In genomic region chr14:99718031-99718810, GRCh38 we compare ENCODE assay signal across 12 cellular contexts. TPM values are rescaled to one million over a fixed set of nuclear protein-coding genes. Genes with fewer than 3 reads are reported as not detected.
DNase-seq lines count a peak whose midpoint lies in the region; ATAC-seq and TF ChIP-seq lines count a peak whose summit lies in the region.
"Had no signal": no experiment of that assay in that cellular context is flagged by ENCODE, and none has a peak within 500 bp of the region (broad histone marks: within the 10 kb centered on the region; RNA-seq: fewer than 3 reads in every experiment).

No MANE protein-coding gene starts in this region.

- H3K36me3 ChIP-seq in DND-41 (ENCODE audit: insufficient read depth, low read length) = no peaks in the 10 kb centered on the region
- no peaks in the 10 kb centered on the region for H3K36me3 ChIP-seq in OCI-LY3 (replicated peaks; ENCODE audit: low read depth, low read length)
- H3K36me3 ChIP-seq in naive thymus-derived CD4-positive, alpha-beta T cell (ENCODE audit: control insufficient read depth in 2 of 3, insufficient read depth in 3 of 3, low read length in 3 of 3) = no peaks in the 10 kb centered on the region

- no peaks in the 10 kb centered on the region for H3K4me1 Mint-ChIP-seq in naive thymus-derived CD4-positive, alpha-beta T cell

- H3K27me3 ChIP-seq in DND-41 (ENCODE audit: insufficient read depth, low read length, poor library complexity) (no peaks in the 10 kb centered on the region), OCI-LY3 (ENCODE audit: low read depth, low read length) (peaks cover 47% of the 10 kb centered on the region)
- no peaks in the 10 kb centered on the region for H3K27me3 ChIP-seq in naive thymus-derived CD4-positive, alpha-beta T cell (ENCODE audit: control insufficient read depth in 2 of 2, insufficient read depth in 2 of 2, low read length in 2 of 2)

- H3K4me3 Mint-ChIP-seq in naive thymus-derived CD4-positive, alpha-beta T cell = no peak overlapping the region
- H3K4me3 Mint-ChIP-seq: brain; CD8-positive, alpha-beta T cell had no signal

- CTCF ChIA-PET in naive thymus-derived CD4-positive, alpha-beta T cell (lab: Charles Lee) = no interaction called here

- intact Hi-C loops in naive thymus-derived CD4-positive, alpha-beta T cell (cut with micrococcal nuclease) = no loop called here

- H3K4me3 ChIP-seq in DND-41 (ENCODE audit: low read depth in 1 of 2, low read length in 2 of 2) = no peak overlapping the region
- peak overlapping the region; percentile 62 for H3K4me3 ChIP-seq in OCI-LY3 (ENCODE audit: low read length)
- H3K4me3 ChIP-seq in naive thymus-derived CD4-positive, alpha-beta T cell (ENCODE audit: low read length) = no peak overlapping the region

- H3K4me2 ChIP-seq in DND-41 (ENCODE audit: insufficient read depth, low read length) (no peak overlapping the region), OCI-LY3 (ENCODE audit: low read length) (peak overlapping the region; percentile 84)

- DNase-seq in DND-41 (peak; percentile 1), cortex of kidney (lab: John Stamatoyannopoulos, UW) (no peak), NCI-H2081 (lab: John Stamatoyannopoulos, UW) (no peak), AG08395 (ENCODE audit: low spot score) (no peak)
- no peak for DNase-seq in naive thymus-derived CD4-positive, alpha-beta T cell
- DNase-seq: hippocampal formation, NCI-H510A had no signal

- H3K4me1 ChIP-seq in DND-41 (ENCODE audit: insufficient read depth, low read length) (no peaks in the 10 kb centered on the region), OCI-LY3 (ENCODE audit: low read length) (peaks cover 19% of the 10 kb centered on the region)
- no peaks in the 10 kb centered on the region for H3K4me1 ChIP-seq in naive thymus-derived CD4-positive, alpha-beta T cell (ENCODE audit: control insufficient read depth in 2 of 2, insufficient read depth in 2 of 2, low read length in 2 of 2)

- POLR2A ChIA-PET in naive thymus-derived CD4-positive, alpha-beta T cell (lab: Charles Lee) = no interaction called here

- H3K9me3 ChIP-seq in DND-41 (ENCODE audit: insufficient read depth, low read length, severe bottlenecking) (no peaks in the 10 kb centered on the region), OCI-LY3 (ENCODE audit: insufficient read depth, low read length) (no peaks in the 10 kb centered on the region)
- H3K9me3 ChIP-seq in naive thymus-derived CD4-positive, alpha-beta T cell (ENCODE audit: control insufficient read depth in 2 of 3, low read length in 3 of 3) = no peaks in the 10 kb centered on the region

- H3K79me2 ChIP-seq in DND-41 (ENCODE audit: insufficient read depth, low read length) (no peaks in the 10 kb centered on the region), OCI-LY3 (ENCODE audit: low read length) (no peaks in the 10 kb centered on the region)

- H3K9ac ChIP-seq in DND-41 (ENCODE audit: low read depth, low read length) = no peak overlapping the region
- peak overlapping the region; percentile 32; the same call in 1 of the 2 replicates for H3K9ac ChIP-seq in OCI-LY3 (ENCODE audit: low read length)

- ATAC-seq in DND-41 (ENCODE audit: insufficient read depth, low read depth) (no peak), GM19328 (IDR thresholded peaks at IDR 0.05; ENCODE audit: unreplicated experiment) (peak; percentile 92), HG02981 (IDR thresholded peaks at IDR 0.05; ENCODE audit: unreplicated experiment) (peak; percentile 57)
- no peak for ATAC-seq in naive thymus-derived CD4-positive, alpha-beta T cell
- ATAC-seq: CD8-positive, alpha-beta T cell had no signal

- H3K36me3 Mint-ChIP-seq in naive thymus-derived CD4-positive, alpha-beta T cell = no peaks in the 10 kb centered on the region
- H3K36me3 Mint-ChIP-seq: brain; CD8-positive, alpha-beta T cell had no signal

- H3K9me3 Mint-ChIP-seq in naive thymus-derived CD4-positive, alpha-beta T cell = peaks cover 0 to 2% (median 0%) of the 10 kb centered on the region in 11 donors
- H3K9me3 Mint-ChIP-seq: CD8-positive, alpha-beta T cell had no signal

- H2AFZ ChIP-seq in DND-41 (ENCODE audit: low read depth, low read length) (no peak overlapping the region), OCI-LY3 (ENCODE audit: low read depth, low read length) (no peak overlapping the region)

- TF ChIP-seq CTCF in DND-41 (IDR thresholded peaks at IDR 0.05; ENCODE audit: borderline replicate concordance, extremely low read depth, low read length, poor library complexity, severe bottlenecking) = no peak
- TF ChIP-seq CTCF in OCI-LY3 (IDR thresholded peaks at IDR 0.05; ENCODE audit: low read depth, low read length) = no peak

- peak overlapping the region in 1 of 9 donors; percentile 43 for H3K27ac Mint-ChIP-seq in naive thymus-derived CD4-positive, alpha-beta T cell
- H3K27ac Mint-ChIP-seq: CD8-positive, alpha-beta T cell had no signal

- 0 out of 2 replicates have a peak, but pooled peaks cover 3% of the 10 kb centered on the region for H4K20me1 ChIP-seq in DND-41 (ENCODE audit: insufficient read depth, low read length)
- H4K20me1 ChIP-seq in OCI-LY3 (ENCODE audit: insufficient read depth, low read length) = no peaks in the 10 kb centered on the region

- H3K27me3 Mint-ChIP-seq in naive thymus-derived CD4-positive, alpha-beta T cell = peaks cover 0 to 13% (median 4%) of the 10 kb centered on the region in 5 donors

- no peak overlapping the region for H3K27ac ChIP-seq in DND-41 (ENCODE audit: low read length)
- no peak overlapping the region for H3K27ac ChIP-seq in OCI-LY3 (ENCODE audit: low read length)
- H3K27ac ChIP-seq in naive thymus-derived CD4-positive, alpha-beta T cell (ENCODE audit: low read depth, low read length) = no peak overlapping the region

RNA-seq across cellular contexts. Expression of gene CYP46A1, which starts 34.1 kb away (rescaled TPM):
- total RNA-seq in naive thymus-derived CD4-positive, alpha-beta T cell = under 1 TPM in 4 of 5 experiments, not detected in 1; 0.13 to 0.34 (median 0.32) TPM
- under 1 TPM; 0.02 to 0.03 TPM for polyA plus RNA-seq in naive thymus-derived CD4-positive, alpha-beta T cell

Comparison
In these comparisons a context has a peak if more than half of its experiments do, and no peak if none do; other contexts are left out.
1. ATAC-seq: peak in GM19328 (single experiment) and HG02981 (single experiment); none in DND-41 (single experiment) and naive thymus-derived CD4-positive, alpha-beta T cell (single experiment).